16 cellular contexts compared by ENCODE assay signal in the genomic region with DNA sequence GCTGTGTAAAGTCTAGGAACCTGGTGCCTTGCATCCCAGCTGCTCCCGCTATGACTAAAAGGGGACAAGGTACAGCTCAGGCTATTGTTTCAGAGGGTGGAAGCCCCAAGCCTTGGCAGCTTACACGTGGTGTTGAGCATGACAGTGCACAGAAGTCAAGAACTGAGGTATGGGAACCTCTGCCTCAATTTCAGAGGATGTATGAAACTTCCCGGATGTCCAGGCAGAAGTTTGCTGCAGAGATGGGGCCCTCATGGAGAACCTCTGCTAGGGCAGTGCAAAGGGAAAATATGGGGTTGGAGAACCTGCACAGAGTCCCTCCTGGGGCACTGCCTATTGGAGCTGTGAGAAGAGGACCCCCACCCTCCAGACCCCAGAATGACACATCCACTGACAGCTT.
A peak's percentile ranks its signal among the peaks of the same experiment; 100 is the strongest.
DNase-seq lines count a peak whose midpoint lies in the region; ATAC-seq, FAIRE-seq and TF ChIP-seq lines count a peak whose summit lies in the region.
"Had no signal": no experiment of that assay in that cellular context is flagged by ENCODE, and none has a peak within 500 bp of the region (broad histone marks: within the 10 kb centered on the region; RNA-seq: fewer than 3 reads in every experiment).

No MANE protein-coding gene starts in this region.

- no peaks in the 10 kb centered on the region for H3K9me2 ChIP-seq in MM.1S (replicated peaks; ENCODE audit: insufficient read depth, low read length)

- H3K9ac ChIP-seq in K562 (ENCODE audit: insufficient read depth in 1 of 2, low read depth in 2 of 2, low read length in 2 of 2) = no peak overlapping the region
- H3K9ac ChIP-seq in MM.1S (ENCODE audit: low read length) = no peak overlapping the region

- no peaks in the 10 kb centered on the region for H3K9me3 ChIP-seq in HEK293 (ENCODE audit: control insufficient read depth, insufficient read depth, low read depth, low read length)
- no peaks in the 10 kb centered on the region for H3K9me3 ChIP-seq in K562 (replicated peaks; ENCODE audit: control insufficient read depth, insufficient read depth, low read depth, low read length)
- H3K9me3 ChIP-seq in MM.1S (replicated peaks; ENCODE audit: insufficient read depth, low read length) = no peaks in the 10 kb centered on the region
- peaks cover 6% of the 10 kb centered on the region for H3K9me3 ChIP-seq in lower lobe of right lung
- H3K9me3 ChIP-seq: BE2C had no signal

- FAIRE-seq in K562 (lab: Jason Lieb, UNC) = no peak
- FAIRE-seq: A549, G401.6, GM12891 had no signal

- POLR2A ChIA-PET in HEK293 (lab: Yijun Ruan, JAX) (no interaction called here), K562 (lab: Yijun Ruan, JAX) (no interaction called here)

- no peak for ATAC-seq in K562
- ATAC-seq in lower lobe of right lung = no peak
- ATAC-seq: A549 had no signal

- H3K36me3 ChIP-seq in HEK293 (ENCODE audit: control insufficient read depth in 2 of 2, insufficient read depth in 1 of 2, low read length in 2 of 2) = no peaks in the 10 kb centered on the region
- no peaks in the 10 kb centered on the region for H3K36me3 ChIP-seq in K562 (ENCODE audit: control insufficient read depth, insufficient read depth, low read length)
- H3K36me3 ChIP-seq in MM.1S (replicated peaks; ENCODE audit: insufficient read depth, low read length) = no peaks in the 10 kb centered on the region
- H3K36me3 ChIP-seq in lower lobe of right lung = peaks cover 35% of the 10 kb centered on the region
- H3K36me3 ChIP-seq: BE2C had no signal

- no peaks in the 10 kb centered on the region for H3F3A ChIP-seq in MM.1S (ENCODE audit: insufficient read depth, low read length)

- H3K36me3 Mint-ChIP-seq in activated naive CD4-positive, alpha-beta T cell treated with anti-CD3 and anti-CD28 coated beads for 36 hours (ENCODE audit: low read depth) = peaks cover 63% of the 10 kb centered on the region

- H3K4me1 ChIP-seq in HEK293 (ENCODE audit: control insufficient read depth, insufficient read depth, low read length) (no peaks in the 10 kb centered on the region), K562 (replicated peaks in 1 of 2; ENCODE audit: control insufficient read depth in 2 of 2, insufficient read depth in 2 of 2, low read length in 2 of 2) (no peaks in the 10 kb centered on the region), MM.1S (ENCODE audit: low read length) (no peaks in the 10 kb centered on the region), lower lobe of right lung (no peaks in the 10 kb centered on the region)
- H3K4me1 ChIP-seq: A549, BE2C had no signal

- peaks cover 20% of the 10 kb centered on the region for H3K9me3 Mint-ChIP-seq in activated naive CD4-positive, alpha-beta T cell treated with anti-CD3 and anti-CD28 coated beads for 36 hours

- no peak overlapping the region for H3K4me3 Mint-ChIP-seq in activated naive CD4-positive, alpha-beta T cell treated with anti-CD3 and anti-CD28 coated beads for 36 hours
- H3K4me3 Mint-ChIP-seq: CD4-positive, alpha-beta memory T cell; H9; HFFc6; IgD-negative memory B cell had no signal

- no peak overlapping the region for H3K4me3 ChIP-seq in HEK293 (ENCODE audit: low read depth, low read length)
- no peak overlapping the region for H3K4me3 ChIP-seq in K562
- H3K4me3 ChIP-seq in MM.1S (ENCODE audit: low read length) = no peak overlapping the region
- no peak overlapping the region for H3K4me3 ChIP-seq in lower lobe of right lung
- H3K4me3 ChIP-seq: A549 had no signal

- 6% methylated on average over 3 of the region's 3 CpGs for WGBS in K562 (ENCODE audit: insufficient coverage, low coverage, missing lambda C conversion rate)

- H3K79me2 ChIP-seq in K562 (ENCODE audit: control insufficient read depth, insufficient read depth, low read length) (no peaks in the 10 kb centered on the region), MM.1S (ENCODE audit: low read length) (no peaks in the 10 kb centered on the region)

- BruUV-seq in K562 (replicated peaks; lab: Mats Ljungman, UMichigan) = no TSS peak

- H3K4me2 ChIP-seq in K562 (ENCODE audit: insufficient read depth, low read length) (no peak overlapping the region), MM.1S (ENCODE audit: low read depth, low read length) (no peak overlapping the region)
- H3K4me2 ChIP-seq: A549 had no signal

- H3K27me3 ChIP-seq in K562 (ENCODE audit: control insufficient read depth in 2 of 2, insufficient read depth in 2 of 2, low read length in 2 of 2) (no peaks in the 10 kb centered on the region), MM.1S (replicated peaks; ENCODE audit: insufficient read depth, low read length) (no peaks in the 10 kb centered on the region), lower lobe of right lung (ENCODE audit: low read depth) (no peaks in the 10 kb centered on the region)
- H3K27me3 ChIP-seq: BE2C had no signal

- peaks cover 2% of the 10 kb centered on the region for H3K4me1 Mint-ChIP-seq in activated naive CD4-positive, alpha-beta T cell treated with anti-CD3 and anti-CD28 coated beads for 36 hours (ENCODE audit: low read depth)
- H3K4me1 Mint-ChIP-seq: H9, IgD-negative memory B cell had no signal

- CTCF ChIA-PET in activated naive CD4-positive, alpha-beta T cell treated with anti-CD3 and anti-CD28 coated beads for 36 hours (lab: Charles Lee) = no interaction called here
- CTCF ChIA-PET in HEK293 (lab: Yijun Ruan, JAX) (no interaction called here), K562 (lab: Yijun Ruan, JAX; ENCODE audit: low intra/inter-chr PET ratio) (no interaction called here)

- no peak overlapping the region for H3K27ac ChIP-seq in HEK293 (ENCODE audit: extremely low read depth, low read depth, low read length)
- no peak overlapping the region for H3K27ac ChIP-seq in K562 (ENCODE audit: extremely low read depth, low read depth, low read length)
- H3K27ac ChIP-seq in MM.1S (ENCODE audit: low read length) = no peak overlapping the region
- no peak overlapping the region for H3K27ac ChIP-seq in lower lobe of right lung
- H3K27ac ChIP-seq: A549, C4-2B had no signal

- no peak for TF ChIP-seq EP300 in K562 (IDR thresholded peaks at IDR 0.05; ENCODE audit: low read length)

- intact Hi-C loops in activated naive CD4-positive, alpha-beta T cell treated with anti-CD3 and anti-CD28 coated beads for 36 hours (cut with micrococcal nuclease) = no loop called here
- intact Hi-C loops in K562 (cut with micrococcal nuclease) = no loop called here
- intact Hi-C loops in lower lobe of right lung (cut with DNase I) = no loop called here

- no peak for TF ChIP-seq RAD21 in K562 (CRISPR knock-in tag; conservative IDR thresholded peaks at IDR 0.05 in 1 of 2, IDR thresholded peaks at IDR 0.05 in 1 of 2)

- H2AFZ ChIP-seq in K562 (ENCODE audit: low read depth, low read length) (no peak overlapping the region), MM.1S (ENCODE audit: low read length) (no peak overlapping the region)

- in situ Hi-C loops in K562 (cut with MboI) = no loop called here

- no peaks in the 10 kb centered on the region for H3K9me1 ChIP-seq in K562 (ENCODE audit: control insufficient read depth, insufficient read depth, low read length)

- peak; percentile 6 for DNase-seq in activated naive CD4-positive, alpha-beta T cell treated with anti-CD3 and anti-CD28 coated beads for 36 hours
- DNase-seq in activated naive CD4-positive, alpha-beta T cell (lab: John Stamatoyannopoulos, UW) = no peak
- DNase-seq in K562 (ENCODE audit: extremely low read depth in 1 of 4, low spot score in 3 of 4) (peak in 1 of 4 experiments; percentile 1), MM.1S (no peak), lower lobe of right lung (no peak)
- DNase-seq: BE2C; CD4-positive, alpha-beta memory T cell; GOT3; H9; HFFc6 had no signal

- no peak overlapping the region for H3K27ac Mint-ChIP-seq in activated naive CD4-positive, alpha-beta T cell treated with anti-CD3 and anti-CD28 coated beads for 36 hours
- H3K27ac Mint-ChIP-seq: H9, HFFc6, IgD-negative memory B cell had no signal

- TF ChIP-seq CTCF in HEK293 (tag by site-specific recombination; IDR thresholded peaks at IDR 0.05) = no peak
- TF ChIP-seq CTCF in K562 (IDR thresholded peaks at IDR 0.05 in 2 of 3, conservative IDR thresholded peaks at IDR 0.05 in 1 of 3; ENCODE audit: insufficient read depth in 2 of 3, low read depth in 1 of 3, low read length in 3 of 3) = no peak
- no peak for TF ChIP-seq CTCF in MM.1S (IDR thresholded peaks at IDR 0.05; ENCODE audit: low read length)
- no peak for TF ChIP-seq CTCF in lower lobe of right lung (IDR thresholded peaks at IDR 0.05)

- no peaks in the 10 kb centered on the region for H3K27me3 Mint-ChIP-seq in activated naive CD4-positive, alpha-beta T cell treated with anti-CD3 and anti-CD28 coated beads for 36 hours (ENCODE audit: low read depth)
- H3K27me3 Mint-ChIP-seq: CD4-positive, alpha-beta memory T cell; IgD-negative memory B cell had no signal

- no peak for TF ChIP-seq POLR2A in K562 (conservative IDR thresholded peaks at IDR 0.05)

- H4K20me1 ChIP-seq in K562 (replicated peaks; ENCODE audit: control insufficient read depth, insufficient read depth, low read length) (no peaks in the 10 kb centered on the region), MM.1S (ENCODE audit: insufficient read depth, low read length) (no peaks in the 10 kb centered on the region)

TF ChIP-seq in HEK293, 187 proteins besides CTCF, POLR2A, EP300 and RAD21:
- TF ChIP-seq SETDB1 (IDR thresholded peaks at IDR 0.05; ENCODE audit: insufficient read length, low read length) (peak; percentile 58), TRIM28 (IDR thresholded peaks at IDR 0.05; ENCODE audit: borderline replicate concordance, low read length) (peak; percentile 67; the same call in 1 of the 2 replicates), ZNF549 (tag by site-specific recombination; IDR thresholded peaks at IDR 0.05) (no peak), ZXDB (tag by site-specific recombination; IDR thresholded peaks at IDR 0.05) (no peak), ZNF132 (tag by site-specific recombination; IDR thresholded peaks at IDR 0.05; ENCODE audit: borderline replicate concordance) (no peak)
TF ChIP-seq in HEK293: peak in this region for 2.

TF ChIP-seq in K562, 482 proteins besides CTCF, POLR2A, EP300 and RAD21 (continues in another document):
- TF ChIP-seq ZNF696 (CRISPR knock-in tag; conservative IDR thresholded peaks at IDR 0.05) = no peak
- TF ChIP-seq HDAC3 (IDR thresholded peaks at IDR 0.05; ENCODE audit: borderline replicate concordance, partially characterized antibody) = no peak
- TF ChIP-seq HSF4 (CRISPR knock-in tag; IDR thresholded peaks at IDR 0.05; ENCODE audit: borderline replicate concordance) = no peak
- no peak for TF ChIP-seq HMG20B (CRISPR knock-in tag; IDR thresholded peaks at IDR 0.05)
- TF ChIP-seq CBX5 (IDR thresholded peaks at IDR 0.05; ENCODE audit: borderline replicate concordance, low read depth) = peak; percentile 46; the same call in 1 of the 2 replicates
- TF ChIP-seq ZFP36 (IDR thresholded peaks at IDR 0.05; ENCODE audit: low read depth, low read length, partially characterized antibody) = peak; percentile 38
- TF ChIP-seq NFATC3 (IDR thresholded peaks at IDR 0.05) = no peak
- TF ChIP-seq HLTF (IDR thresholded peaks at IDR 0.05) = no peak
- no peak for TF ChIP-seq PRMT5 (CRISPR knock-in tag; IDR thresholded peaks at IDR 0.05)
- no peak for TF ChIP-seq SP2 (IDR thresholded peaks at IDR 0.05; ENCODE audit: extremely low read depth, low read depth, low read length, poor library complexity, severe bottlenecking)
